ENCODE assay signal across 7 cellular contexts in genomic region chr9:135961277-135961705, GRCh38.
DNase-seq lines count a peak whose midpoint lies in the region; ATAC-seq and TF ChIP-seq lines count a peak whose summit lies in the region.

Gene UBAC1 (minus strand): TSS chr9:135961373. CDS start chr9:135961162, 211 bp downstream.

- ATAC-seq in GM18505 (IDR thresholded peaks at IDR 0.05; ENCODE audit: unreplicated experiment) (peak; percentile 89), HG03039 (IDR thresholded peaks at IDR 0.05; ENCODE audit: unreplicated experiment) (peak; percentile 78)

- TF ChIP-seq POLR2A in GM18505 (IDR thresholded peaks at IDR 0.05; ENCODE audit: borderline replicate concordance, extremely low read depth, insufficient read depth, insufficient read length) = no peak

- DNase-seq in NCI-H2081 (lab: John Stamatoyannopoulos, UW) (peak; percentile 97), T1000 (lab: John Stamatoyannopoulos, UW) (peak; percentile 88), astrocyte of the hippocampus (ENCODE audit: low read depth, low spot score) (peak; percentile 99), hippocampal formation (lab: John Stamatoyannopoulos, UW) (peak; percentile 91 to 94), retina (peak; percentile 96)

Comparison
In these comparisons a context has a peak if more than half of its experiments do, and no peak if none do; other contexts are left out.
1. Peak in every context shown above with its lines: DNase-seq and ATAC-seq.